ENCODE assay signal across 1 cellular context in the genomic region with DNA sequence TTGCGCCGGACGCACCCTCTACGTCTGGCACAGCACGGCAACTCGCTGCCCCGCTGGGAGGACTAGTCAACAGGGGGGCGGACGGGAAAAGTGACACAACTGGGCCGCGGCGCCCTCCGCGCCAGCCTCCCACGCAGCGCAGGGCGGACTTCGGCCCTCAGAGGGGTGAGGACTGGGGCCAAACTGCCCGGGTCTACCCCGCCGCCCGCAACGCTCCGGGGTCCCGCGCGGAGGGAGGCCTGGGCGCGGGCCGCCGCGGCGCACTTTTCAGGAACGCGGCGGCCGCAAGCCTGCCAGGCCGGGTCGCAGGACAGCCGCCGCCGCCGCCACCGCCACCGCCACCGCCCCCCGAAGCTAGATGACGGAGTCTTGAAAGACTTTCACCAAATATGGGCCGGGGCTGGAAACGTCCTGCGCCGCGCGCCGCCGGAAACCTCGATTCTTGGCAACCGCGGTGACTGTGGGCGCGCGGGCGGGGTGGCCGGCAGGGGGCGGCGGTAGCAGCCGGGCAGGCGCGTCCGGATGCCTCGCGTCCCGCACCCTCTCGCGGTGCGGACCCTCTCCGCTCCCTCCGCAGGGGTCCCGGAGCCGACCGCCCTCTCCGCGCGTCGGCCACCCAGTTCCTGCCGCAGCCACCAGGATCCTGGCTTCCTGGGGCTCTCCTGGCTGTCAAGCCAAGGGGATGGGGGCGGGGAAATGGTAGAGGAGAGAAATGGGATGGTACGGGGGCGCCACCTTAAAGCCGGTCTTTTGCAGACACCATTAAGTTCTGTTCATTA.
TF ChIP-seq lines count a peak whose summit lies in the region.

No MANE protein-coding gene starts in this region.

TF ChIP-seq in HepG2, 621 proteins besides CTCF, POLR2A, EP300 and RAD21 (continued from another document and continues in another):
- TF ChIP-seq, protein P1, sequence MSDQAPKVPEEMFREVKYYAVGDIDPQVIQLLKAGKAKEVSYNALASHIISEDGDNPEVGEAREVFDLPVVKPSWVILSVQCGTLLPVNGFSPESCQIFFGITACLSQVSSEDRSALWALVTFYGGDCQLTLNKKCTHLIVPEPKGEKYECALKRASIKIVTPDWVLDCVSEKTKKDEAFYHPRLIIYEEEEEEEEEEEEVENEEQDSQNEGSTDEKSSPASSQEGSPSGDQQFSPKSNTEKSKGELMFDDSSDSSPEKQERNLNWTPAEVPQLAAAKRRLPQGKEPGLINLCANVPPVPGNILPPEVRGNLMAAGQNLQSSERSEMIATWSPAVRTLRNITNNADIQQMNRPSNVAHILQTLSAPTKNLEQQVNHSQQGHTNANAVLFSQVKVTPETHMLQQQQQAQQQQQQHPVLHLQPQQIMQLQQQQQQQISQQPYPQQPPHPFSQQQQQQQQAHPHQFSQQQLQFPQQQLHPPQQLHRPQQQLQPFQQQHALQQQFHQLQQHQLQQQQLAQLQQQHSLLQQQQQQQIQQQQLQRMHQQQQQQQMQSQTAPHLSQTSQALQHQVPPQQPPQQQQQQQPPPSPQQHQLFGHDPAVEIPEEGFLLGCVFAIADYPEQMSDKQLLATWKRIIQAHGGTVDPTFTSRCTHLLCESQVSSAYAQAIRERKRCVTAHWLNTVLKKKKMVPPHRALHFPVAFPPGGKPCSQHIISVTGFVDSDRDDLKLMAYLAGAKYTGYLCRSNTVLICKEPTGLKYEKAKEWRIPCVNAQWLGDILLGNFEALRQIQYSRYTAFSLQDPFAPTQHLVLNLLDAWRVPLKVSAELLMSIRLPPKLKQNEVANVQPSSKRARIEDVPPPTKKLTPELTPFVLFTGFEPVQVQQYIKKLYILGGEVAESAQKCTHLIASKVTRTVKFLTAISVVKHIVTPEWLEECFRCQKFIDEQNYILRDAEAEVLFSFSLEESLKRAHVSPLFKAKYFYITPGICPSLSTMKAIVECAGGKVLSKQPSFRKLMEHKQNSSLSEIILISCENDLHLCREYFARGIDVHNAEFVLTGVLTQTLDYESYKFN (CRISPR knock-in tag; conservative IDR thresholded peaks at IDR 0.05) = no peak
- TF ChIP-seq NFKB2 (CRISPR knock-in tag; IDR thresholded peaks at IDR 0.05; ENCODE audit: borderline replicate concordance) (no peak), LCORL (IDR thresholded peaks at IDR 0.05) (no peak), LCORL (CRISPR knock-in tag; IDR thresholded peaks at IDR 0.05) (peak; percentile 62; the same call in 1 of the 2 replicates), ZC3H13 (CRISPR knock-in tag; IDR thresholded peaks at IDR 0.05) (no peak), U2AF1 (optimal IDR thresholded peaks at IDR 0.05; ENCODE audit: low read depth, low read length) (no peak), ZFP1 (CRISPR knock-in tag; IDR thresholded peaks at IDR 0.05) (no peak), SRF (IDR thresholded peaks at IDR 0.05; ENCODE audit: low read depth, low read length) (peak; percentile 83; the same call in 1 of the 2 replicates), FOXJ3 (CRISPR knock-in tag; IDR thresholded peaks at IDR 0.05; ENCODE audit: borderline replicate concordance) (no peak), TBL1XR1 (IDR thresholded peaks at IDR 0.05; ENCODE audit: borderline replicate concordance, low read length, partially characterized antibody) (no peak), ERF (CRISPR knock-in tag; IDR thresholded peaks at IDR 0.05) (no peak; the same call in 1 of the 2 replicates), MTF1 (CRISPR knock-in tag; IDR thresholded peaks at IDR 0.05) (no peak), ARHGAP35 (CRISPR knock-in tag; IDR thresholded peaks at IDR 0.05; ENCODE audit: borderline replicate concordance) (no peak), NFIB (CRISPR knock-in tag; IDR thresholded peaks at IDR 0.05; ENCODE audit: borderline replicate concordance) (no peak), ZNF234 (CRISPR knock-in tag; conservative IDR thresholded peaks at IDR 0.05) (no peak), KLF16 (CRISPR knock-in tag; IDR thresholded peaks at IDR 0.05) (no peak), POLR2G (IDR thresholded peaks at IDR 0.05; ENCODE audit: low read depth, low read length) (peak; percentile 49; the same call in 1 of the 2 replicates), ZNF263 (CRISPR knock-in tag; IDR thresholded peaks at IDR 0.05) (no peak), SAP130 (CRISPR knock-in tag; IDR thresholded peaks at IDR 0.05; ENCODE audit: low read depth) (no peak), ISX (CRISPR knock-in tag; conservative IDR thresholded peaks at IDR 0.05) (no peak), TCF7 (IDR thresholded peaks at IDR 0.05; ENCODE audit: low read depth) (no peak), ZNF746 (CRISPR knock-in tag; IDR thresholded peaks at IDR 0.05) (no peak), FOSL1 (CRISPR knock-in tag; IDR thresholded peaks at IDR 0.05; ENCODE audit: borderline replicate concordance) (no peak), PPARG (CRISPR knock-in tag; conservative IDR thresholded peaks at IDR 0.05) (no peak), ZFP37 (CRISPR knock-in tag; IDR thresholded peaks at IDR 0.05; ENCODE audit: borderline replicate concordance) (no peak), SOX6 (IDR thresholded peaks at IDR 0.05) (no peak), SOX6 (CRISPR knock-in tag; IDR thresholded peaks at IDR 0.05) (no peak), SRSF4 (IDR thresholded peaks at IDR 0.05; ENCODE audit: low read depth, low read length, poor library complexity, severe bottlenecking) (no peak), TOE1 (CRISPR knock-in tag; IDR thresholded peaks at IDR 0.05) (no peak), ZNF124 (CRISPR knock-in tag; IDR thresholded peaks at IDR 0.05) (no peak), ZNF33A (CRISPR knock-in tag; IDR thresholded peaks at IDR 0.05; ENCODE audit: borderline replicate concordance) (no peak), ZNF672 (CRISPR knock-in tag; IDR thresholded peaks at IDR 0.05) (no peak), NCOA2 (CRISPR knock-in tag; IDR thresholded peaks at IDR 0.05) (no peak), HNRNPK (IDR thresholded peaks at IDR 0.05; ENCODE audit: low read depth, low read length, poor library complexity, severe bottlenecking) (peak; percentile 15), FOXM1 (CRISPR knock-in tag; IDR thresholded peaks at IDR 0.05) (no peak), EZH2 (conservative IDR thresholded peaks at IDR 0.05; ENCODE audit: low read depth, low read length) (no peak), RFX3 (CRISPR knock-in tag; IDR thresholded peaks at IDR 0.05) (no peak), ZNF446 (CRISPR knock-in tag; IDR thresholded peaks at IDR 0.05) (no peak), CBX5 (CRISPR knock-in tag; IDR thresholded peaks at IDR 0.05; ENCODE audit: borderline replicate concordance) (no peak)
- TF ChIP-seq, protein P2, sequence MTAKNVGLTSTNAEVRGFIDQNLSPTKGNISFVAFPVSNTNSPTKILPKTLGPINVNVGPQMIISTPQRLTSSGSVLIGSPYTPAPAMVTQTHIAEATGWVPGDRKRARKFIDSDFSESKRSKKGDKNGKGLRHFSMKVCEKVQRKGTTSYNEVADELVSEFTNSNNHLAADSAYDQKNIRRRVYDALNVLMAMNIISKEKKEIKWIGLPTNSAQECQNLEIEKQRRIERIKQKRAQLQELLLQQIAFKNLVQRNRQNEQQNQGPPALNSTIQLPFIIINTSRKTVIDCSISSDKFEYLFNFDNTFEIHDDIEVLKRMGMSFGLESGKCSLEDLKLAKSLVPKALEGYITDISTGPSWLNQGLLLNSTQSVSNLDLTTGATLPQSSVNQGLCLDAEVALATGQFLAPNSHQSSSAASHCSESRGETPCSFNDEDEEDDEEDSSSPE (CRISPR knock-in tag; IDR thresholded peaks at IDR 0.05) = peak; percentile 55; the same call in 1 of the 2 replicates
- TF ChIP-seq, protein P3, sequence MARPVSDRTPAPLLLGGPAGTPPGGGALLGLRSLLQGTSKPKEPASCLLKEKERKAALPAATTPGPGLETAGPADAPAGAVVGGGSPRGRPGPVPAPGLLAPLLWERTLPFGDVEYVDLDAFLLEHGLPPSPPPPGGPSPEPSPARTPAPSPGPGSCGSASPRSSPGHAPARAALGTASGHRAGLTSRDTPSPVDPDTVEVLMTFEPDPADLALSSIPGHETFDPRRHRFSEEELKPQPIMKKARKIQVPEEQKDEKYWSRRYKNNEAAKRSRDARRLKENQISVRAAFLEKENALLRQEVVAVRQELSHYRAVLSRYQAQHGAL (CRISPR knock-in tag; IDR thresholded peaks at IDR 0.05; ENCODE audit: not compliant biosample characterization) = no peak
- TF ChIP-seq, protein P4, sequence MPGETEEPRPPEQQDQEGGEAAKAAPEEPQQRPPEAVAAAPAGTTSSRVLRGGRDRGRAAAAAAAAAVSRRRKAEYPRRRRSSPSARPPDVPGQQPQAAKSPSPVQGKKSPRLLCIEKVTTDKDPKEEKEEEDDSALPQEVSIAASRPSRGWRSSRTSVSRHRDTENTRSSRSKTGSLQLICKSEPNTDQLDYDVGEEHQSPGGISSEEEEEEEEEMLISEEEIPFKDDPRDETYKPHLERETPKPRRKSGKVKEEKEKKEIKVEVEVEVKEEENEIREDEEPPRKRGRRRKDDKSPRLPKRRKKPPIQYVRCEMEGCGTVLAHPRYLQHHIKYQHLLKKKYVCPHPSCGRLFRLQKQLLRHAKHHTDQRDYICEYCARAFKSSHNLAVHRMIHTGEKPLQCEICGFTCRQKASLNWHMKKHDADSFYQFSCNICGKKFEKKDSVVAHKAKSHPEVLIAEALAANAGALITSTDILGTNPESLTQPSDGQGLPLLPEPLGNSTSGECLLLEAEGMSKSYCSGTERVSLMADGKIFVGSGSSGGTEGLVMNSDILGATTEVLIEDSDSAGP (CRISPR knock-in tag; IDR thresholded peaks at IDR 0.05; ENCODE audit: borderline replicate concordance) = no peak
- TF ChIP-seq, protein P5, sequence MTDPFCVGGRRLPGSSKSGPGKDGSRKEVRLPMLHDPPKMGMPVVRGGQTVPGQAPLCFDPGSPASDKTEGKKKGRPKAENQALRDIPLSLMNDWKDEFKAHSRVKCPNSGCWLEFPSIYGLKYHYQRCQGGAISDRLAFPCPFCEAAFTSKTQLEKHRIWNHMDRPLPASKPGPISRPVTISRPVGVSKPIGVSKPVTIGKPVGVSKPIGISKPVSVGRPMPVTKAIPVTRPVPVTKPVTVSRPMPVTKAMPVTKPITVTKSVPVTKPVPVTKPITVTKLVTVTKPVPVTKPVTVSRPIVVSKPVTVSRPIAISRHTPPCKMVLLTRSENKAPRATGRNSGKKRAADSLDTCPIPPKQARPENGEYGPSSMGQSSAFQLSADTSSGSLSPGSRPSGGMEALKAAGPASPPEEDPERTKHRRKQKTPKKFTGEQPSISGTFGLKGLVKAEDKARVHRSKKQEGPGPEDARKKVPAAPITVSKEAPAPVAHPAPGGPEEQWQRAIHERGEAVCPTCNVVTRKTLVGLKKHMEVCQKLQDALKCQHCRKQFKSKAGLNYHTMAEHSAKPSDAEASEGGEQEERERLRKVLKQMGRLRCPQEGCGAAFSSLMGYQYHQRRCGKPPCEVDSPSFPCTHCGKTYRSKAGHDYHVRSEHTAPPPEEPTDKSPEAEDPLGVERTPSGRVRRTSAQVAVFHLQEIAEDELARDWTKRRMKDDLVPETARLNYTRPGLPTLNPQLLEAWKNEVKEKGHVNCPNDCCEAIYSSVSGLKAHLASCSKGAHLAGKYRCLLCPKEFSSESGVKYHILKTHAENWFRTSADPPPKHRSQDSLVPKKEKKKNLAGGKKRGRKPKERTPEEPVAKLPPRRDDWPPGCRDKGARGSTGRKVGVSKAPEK (CRISPR knock-in tag; IDR thresholded peaks at IDR 0.05; ENCODE audit: borderline replicate concordance) = no peak
- TF ChIP-seq, protein P6, sequence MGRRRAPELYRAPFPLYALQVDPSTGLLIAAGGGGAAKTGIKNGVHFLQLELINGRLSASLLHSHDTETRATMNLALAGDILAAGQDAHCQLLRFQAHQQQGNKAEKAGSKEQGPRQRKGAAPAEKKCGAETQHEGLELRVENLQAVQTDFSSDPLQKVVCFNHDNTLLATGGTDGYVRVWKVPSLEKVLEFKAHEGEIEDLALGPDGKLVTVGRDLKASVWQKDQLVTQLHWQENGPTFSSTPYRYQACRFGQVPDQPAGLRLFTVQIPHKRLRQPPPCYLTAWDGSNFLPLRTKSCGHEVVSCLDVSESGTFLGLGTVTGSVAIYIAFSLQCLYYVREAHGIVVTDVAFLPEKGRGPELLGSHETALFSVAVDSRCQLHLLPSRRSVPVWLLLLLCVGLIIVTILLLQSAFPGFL (CRISPR knock-in tag; IDR thresholded peaks at IDR 0.05) = no peak
- TF ChIP-seq, protein P7, sequence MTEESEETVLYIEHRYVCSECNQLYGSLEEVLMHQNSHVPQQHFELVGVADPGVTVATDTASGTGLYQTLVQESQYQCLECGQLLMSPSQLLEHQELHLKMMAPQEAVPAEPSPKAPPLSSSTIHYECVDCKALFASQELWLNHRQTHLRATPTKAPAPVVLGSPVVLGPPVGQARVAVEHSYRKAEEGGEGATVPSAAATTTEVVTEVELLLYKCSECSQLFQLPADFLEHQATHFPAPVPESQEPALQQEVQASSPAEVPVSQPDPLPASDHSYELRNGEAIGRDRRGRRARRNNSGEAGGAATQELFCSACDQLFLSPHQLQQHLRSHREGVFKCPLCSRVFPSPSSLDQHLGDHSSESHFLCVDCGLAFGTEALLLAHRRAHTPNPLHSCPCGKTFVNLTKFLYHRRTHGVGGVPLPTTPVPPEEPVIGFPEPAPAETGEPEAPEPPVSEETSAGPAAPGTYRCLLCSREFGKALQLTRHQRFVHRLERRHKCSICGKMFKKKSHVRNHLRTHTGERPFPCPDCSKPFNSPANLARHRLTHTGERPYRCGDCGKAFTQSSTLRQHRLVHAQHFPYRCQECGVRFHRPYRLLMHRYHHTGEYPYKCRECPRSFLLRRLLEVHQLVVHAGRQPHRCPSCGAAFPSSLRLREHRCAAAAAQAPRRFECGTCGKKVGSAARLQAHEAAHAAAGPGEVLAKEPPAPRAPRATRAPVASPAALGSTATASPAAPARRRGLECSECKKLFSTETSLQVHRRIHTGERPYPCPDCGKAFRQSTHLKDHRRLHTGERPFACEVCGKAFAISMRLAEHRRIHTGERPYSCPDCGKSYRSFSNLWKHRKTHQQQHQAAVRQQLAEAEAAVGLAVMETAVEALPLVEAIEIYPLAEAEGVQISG (CRISPR knock-in tag; IDR thresholded peaks at IDR 0.05) = peak; percentile 21; the same call in 1 of the 2 replicates
